23 cellular contexts compared by ENCODE assay signal in genomic region chr7:141302617-141303016, GRCh38.
"Had no signal": no experiment of that assay in that cellular context is flagged by ENCODE, and none has a peak within 500 bp of the region (broad histone marks: within the 10 kb centered on the region; RNA-seq: fewer than 3 reads in every experiment).

No MANE protein-coding gene starts in this region.

- H3K36me3 ChIP-seq: esophagus squamous epithelium, left lung, lower lobe of right lung, pancreas, sigmoid colon, thoracic aorta, transverse colon, upper lobe of right lung, uterus had no signal

- H2AFZ ChIP-seq: hepatocyte had no signal

- H3K27me3 ChIP-seq: esophagus squamous epithelium, hepatocyte, left lung, pancreas, sigmoid colon, transverse colon, upper lobe of right lung, uterus had no signal

- H3K79me2 ChIP-seq: hepatocyte had no signal

- H3K27ac ChIP-seq: esophagus squamous epithelium, hepatocyte, left lung, lower lobe of right lung, pancreas, sigmoid colon, thoracic aorta, transverse colon, upper lobe of right lung, uterus had no signal

- H3K36me3 Mint-ChIP-seq: stimulated activated memory B cell treated with anti-CD40 and anti-IgM and Interleukin-4, amounts not matched to agents 10 μg/mL and 1 μg/mL and 100 μg/mL, for 72 hours had no signal

- H3K4me3 Mint-ChIP-seq: effector memory CD8-positive, alpha-beta T cell; naive thymus-derived CD8-positive, alpha-beta T cell; nephron progenitor cell; stimulated activated memory B cell treated with anti-CD40 and anti-IgM and Interleukin-4, amounts not matched to agents 10 μg/mL and 1 μg/mL and 100 μg/mL, for 72 hours; stimulated activated naive CD8-positive, alpha-beta T cell treated with anti-CD3 and anti-CD28 coated beads, Interleukin-15, Interleukin-2, amounts not matched to agents 100 ng/mL and 50 ng/mL, for 24 hours had no signal

- H3K9me3 Mint-ChIP-seq: effector memory CD8-positive, alpha-beta T cell; nephron progenitor cell; stimulated activated naive CD8-positive, alpha-beta T cell treated with anti-CD3 and anti-CD28 coated beads, Interleukin-15, Interleukin-2, amounts not matched to agents 100 ng/mL and 50 ng/mL, for 24 hours had no signal

- H3K4me1 Mint-ChIP-seq: naive thymus-derived CD8-positive, alpha-beta T cell; nephron progenitor cell; stimulated activated memory B cell treated with anti-CD40 and anti-IgM and Interleukin-4, amounts not matched to agents 10 μg/mL and 1 μg/mL and 100 μg/mL, for 72 hours had no signal

- H3K9me3 ChIP-seq: esophagus squamous epithelium, left lung, lower lobe of right lung, pancreas, sigmoid colon, thoracic aorta, transverse colon, upper lobe of right lung, uterus had no signal

- H3K27ac Mint-ChIP-seq: effector memory CD8-positive, alpha-beta T cell; naive thymus-derived CD8-positive, alpha-beta T cell; nephron progenitor cell; stimulated activated memory B cell treated with anti-CD40 and anti-IgM and Interleukin-4, amounts not matched to agents 10 μg/mL and 1 μg/mL and 100 μg/mL, for 72 hours; stimulated activated naive CD8-positive, alpha-beta T cell treated with anti-CD3 and anti-CD28 coated beads, Interleukin-15, Interleukin-2, amounts not matched to agents 100 ng/mL and 50 ng/mL, for 24 hours had no signal

- DNase-seq: cerebellar nuclear complex; cortex of kidney; effector memory CD8-positive, alpha-beta T cell; erythroblast; esophagus squamous epithelium; kidney; left lung; lower lobe of right lung; naive thymus-derived CD8-positive, alpha-beta T cell; nephron progenitor cell; nucleus accumbens; pancreas; retina; sigmoid colon; stimulated activated CD4-positive, alpha-beta T cell treated with anti-CD3 and anti-CD28 coated beads, Interleukin-2, amount 100 ng/mL, for 24 hours; stimulated activated CD4-positive, alpha-beta T cell treated with anti-CD3 and anti-CD28 coated beads, Interleukin-4, amount 100 ng/mL, for 24 hours; transverse colon; upper lobe of right lung; uterus had no signal

- H3K4me2 ChIP-seq: hepatocyte had no signal

- ATAC-seq: effector memory CD8-positive, alpha-beta T cell; left lung; lower lobe of right lung; naive thymus-derived CD8-positive, alpha-beta T cell; pancreas; stimulated activated memory B cell treated with anti-CD40 and anti-IgM and Interleukin-4, amounts not matched to agents 10 μg/mL and 1 μg/mL and 100 μg/mL, for 72 hours; upper lobe of right lung had no signal

- H3K4me1 ChIP-seq: esophagus squamous epithelium, left lung, lower lobe of right lung, pancreas, sigmoid colon, transverse colon, upper lobe of right lung, uterus had no signal

- H3K4me3 ChIP-seq: esophagus squamous epithelium, hepatocyte, left lung, lower lobe of right lung, pancreas, sigmoid colon, thoracic aorta, transverse colon, upper lobe of right lung, uterus had no signal
